30 cellular contexts compared by ENCODE assay signal in genomic region chr16:55498101-55498500, GRCh38. TPM values are rescaled to one million over a fixed set of nuclear protein-coding genes. Genes with fewer than 3 reads are reported as not detected.
DNase-seq lines count a peak whose midpoint lies in the region; ATAC-seq and TF ChIP-seq lines count a peak whose summit lies in the region.
"Had no signal": no experiment of that assay in that cellular context is flagged by ENCODE, and none has a peak within 500 bp of the region (broad histone marks: within the 10 kb centered on the region; RNA-seq: fewer than 3 reads in every experiment).

No MANE protein-coding gene starts in this region.

- no peaks in the 10 kb centered on the region for H3K27me3 ChIP-seq in endodermal cell (ENCODE audit: control insufficient read depth, insufficient read depth, low read length, poor library complexity, severe bottlenecking)
- H3K27me3 ChIP-seq in neuronal stem cell (ENCODE audit: control insufficient read depth in 3 of 3, insufficient read depth in 3 of 3, low read depth in 1 of 3, low read length in 3 of 3) = no peaks in the 10 kb centered on the region
- H3K27me3 ChIP-seq: adrenal gland, esophagus squamous epithelium, gastrocnemius medialis, neural progenitor cell, upper lobe of right lung had no signal

- no peaks in the 10 kb centered on the region for H3K79me1 ChIP-seq in neuronal stem cell (ENCODE audit: low read depth, low read length)

- H3K14ac ChIP-seq in neuronal stem cell (ENCODE audit: low read length) = peak overlapping the region; percentile 33

- no peak overlapping the region for H3K4me3 ChIP-seq in endodermal cell (ENCODE audit: low read length)
- H3K4me3 ChIP-seq in neuronal stem cell (ENCODE audit: low read length in 2 of 2) = no peak overlapping the region
- H3K4me3 ChIP-seq: adrenal gland, esophagus squamous epithelium, gastrocnemius medialis, left ventricle myocardium inferior, neural progenitor cell, PC-9, skin epidermis, upper lobe of right lung had no signal

- no peak overlapping the region for H3K9ac ChIP-seq in endodermal cell (ENCODE audit: extremely low read depth, low read length, poor library complexity, severe bottlenecking)
- H3K9ac ChIP-seq in neuronal stem cell (ENCODE audit: low read depth, low read length, poor library complexity) = no peak overlapping the region
- H3K9ac ChIP-seq: neural progenitor cell had no signal

- POLR2A ChIA-PET in HEK293T (lab: Yijun Ruan, JAX) = no interaction called here

- H2BK15ac ChIP-seq in neuronal stem cell (ENCODE audit: low read length) = no peak overlapping the region

- H3K36me3 ChIP-seq in endodermal cell (ENCODE audit: control insufficient read depth, insufficient read depth, low read length) = no peaks in the 10 kb centered on the region
- H3K36me3 ChIP-seq in neuronal stem cell (replicated peaks in 1 of 2; ENCODE audit: control insufficient read depth in 2 of 2, insufficient read depth in 2 of 2, low read length in 2 of 2) = peaks cover 6 to 89% of the 10 kb centered on the region in 2 donors
- H3K36me3 ChIP-seq: adrenal gland, gastrocnemius medialis, left ventricle myocardium inferior, neural progenitor cell had no signal

- no peak overlapping the region for H3K27ac ChIP-seq in endodermal cell (ENCODE audit: low read depth, low read length)
- H3K27ac ChIP-seq in neuronal stem cell (replicated peaks; ENCODE audit: low read length) = no peak overlapping the region
- H3K27ac ChIP-seq: adrenal gland, esophagus squamous epithelium, gastrocnemius medialis, left ventricle myocardium inferior, neural progenitor cell, PC-9, upper lobe of right lung had no signal

- peak overlapping the region; percentile 49 for H3K18ac ChIP-seq in neuronal stem cell (ENCODE audit: low read length)

- no peak overlapping the region for H3K4me2 ChIP-seq in neuronal stem cell (ENCODE audit: insufficient read depth, low read length, poor library complexity, severe bottlenecking)
- H3K4me2 ChIP-seq: neural progenitor cell, PC-9 had no signal

- no peak overlapping the region for H3K23ac ChIP-seq in neuronal stem cell (ENCODE audit: low read depth, low read length, poor library complexity)

- H3K27me3 Mint-ChIP-seq in endodermal cell (ENCODE audit: insufficient read depth) = no peaks in the 10 kb centered on the region

- H3K27ac Mint-ChIP-seq in endodermal cell = no peak overlapping the region
- H3K27ac Mint-ChIP-seq: activated CD8-positive, alpha-beta memory T cell treated with anti-CD3 and anti-CD28 coated beads, Interleukin-2, amount 10 ng/mL, durations not matched to agents 7 days and 5 days; activated T-cell treated with anti-CD3 and anti-CD28 coated beads, Interleukin-2, amount 50 U/mL, for 72 hours; neural progenitor cell had no signal

- H4K8ac ChIP-seq in neuronal stem cell (ENCODE audit: low read depth, low read length) = no peak overlapping the region

- WGBS in endodermal cell (ENCODE audit: insufficient coverage in 1 of 2, insufficient read length in 1 of 2), 2 experiments = 93 to 100% methylated on average over 5 to 6 of the region's 6 CpGs
- WGBS in neuronal stem cell (ENCODE audit: extremely low coverage in 2 of 2, insufficient read length in 2 of 2, insufficient replicate concordance in 1 of 2), 2 donors = no CpG with 5 or more reads among the region's 6 CpGs

- DNase-seq in 8988T (peak; percentile 8), HEK293T (ENCODE audit: extremely low spot score) (peak; percentile 3), endodermal cell (peak; percentile 37), neuronal stem cell (ENCODE audit: low spot score) (no peak), T1000 (lab: John Stamatoyannopoulos, UW) (no peak)
- DNase-seq: ACHN; activated CD4-positive, alpha-beta T cell treated with anti-CD3 and anti-CD28 coated beads for 4 hours; activated CD8-positive, alpha-beta memory T cell treated with anti-CD3 and anti-CD28 coated beads, Interleukin-2, amount 10 ng/mL, durations not matched to agents 7 days and 5 days; activated naive CD4-positive, alpha-beta T cell treated with Interleukin-2 at 50 U/mL for 16 hours; activated T-cell treated with anti-CD3 and anti-CD28 coated beads, Interleukin-2, amount 50 U/mL, for 72 hours; C1 segment of cervical spinal cord; effector memory CD4-positive, alpha-beta T cell; EL; esophagus squamous epithelium; gastrocnemius medialis; hippocampal formation; left ventricle myocardium inferior; NCI-H1436; NCI-H2107; NCI-H510A; PC-9; SIG-M5; stimulated activated CD4-positive, alpha-beta T cell treated with anti-CD3 and anti-CD28 coated beads, Interleukin-1b, Interleukin-23, amount 100 ng/mL, for 48 hours; upper lobe of right lung had no signal

- H2AFZ ChIP-seq in neuronal stem cell (ENCODE audit: low read length) = no peak overlapping the region
- H2AFZ ChIP-seq: neural progenitor cell, PC-9 had no signal

- no peak overlapping the region for H3K4me3 Mint-ChIP-seq in endodermal cell
- H3K4me3 Mint-ChIP-seq: activated CD8-positive, alpha-beta memory T cell treated with anti-CD3 and anti-CD28 coated beads, Interleukin-2, amount 10 ng/mL, durations not matched to agents 7 days and 5 days; activated T-cell treated with anti-CD3 and anti-CD28 coated beads, Interleukin-2, amount 50 U/mL, for 72 hours; neural progenitor cell had no signal

- no peak for TF ChIP-seq CTCF in endodermal cell (conservative IDR thresholded peaks at IDR 0.05)

- peaks cover 17% of the 10 kb centered on the region for H3K36me3 Mint-ChIP-seq in endodermal cell (ENCODE audit: low read depth)
- H3K36me3 Mint-ChIP-seq: activated CD8-positive, alpha-beta memory T cell treated with anti-CD3 and anti-CD28 coated beads, Interleukin-2, amount 10 ng/mL, durations not matched to agents 7 days and 5 days had no signal

- H3K4me1 Mint-ChIP-seq in endodermal cell = peaks cover 1% of the 10 kb centered on the region

- no peaks in the 10 kb centered on the region for H3K4me1 ChIP-seq in endodermal cell (ENCODE audit: control insufficient read depth, insufficient read depth, low read length)
- H3K4me1 ChIP-seq in neuronal stem cell (ENCODE audit: control insufficient read depth in 2 of 2, insufficient read depth in 1 of 2, low read depth in 1 of 2, low read length in 2 of 2) = peaks cover 20 to 32% of the 10 kb centered on the region in 2 donors

- H2BK5ac ChIP-seq in neuronal stem cell (ENCODE audit: low read length) = no peak overlapping the region

- CTCF ChIA-PET in HEK293T (lab: Yijun Ruan, JAX) = no interaction called here

- no peak overlapping the region for H3K4ac ChIP-seq in neuronal stem cell (ENCODE audit: low read length)

- H2BK120ac ChIP-seq in neuronal stem cell (ENCODE audit: low read depth, low read length) = no peak overlapping the region

- no peak for ATAC-seq in HG03378 (IDR thresholded peaks at IDR 0.05; ENCODE audit: unreplicated experiment)
- no peak for ATAC-seq in GM18505 (IDR thresholded peaks at IDR 0.05; ENCODE audit: unreplicated experiment)
- ATAC-seq in HG02938 (IDR thresholded peaks at IDR 0.05; ENCODE audit: unreplicated experiment) = no peak
- ATAC-seq: activated CD8-positive, alpha-beta memory T cell treated with anti-CD3 and anti-CD28 coated beads, Interleukin-2, amount 10 ng/mL, durations not matched to agents 7 days and 5 days; activated T-cell treated with anti-CD3 and anti-CD28 coated beads, Interleukin-2, amount 50 U/mL, for 72 hours; gastrocnemius medialis; upper lobe of right lung had no signal

- H4K91ac ChIP-seq in neuronal stem cell (ENCODE audit: low read depth, low read length, poor library complexity) = no peak overlapping the region

- H3K9me3 ChIP-seq in endodermal cell (ENCODE audit: control insufficient read depth, low read length) = no peaks in the 10 kb centered on the region
- peaks cover 0 to 2% of the 10 kb centered on the region in 2 donors for H3K9me3 ChIP-seq in neuronal stem cell (replicated peaks in 1 of 2; ENCODE audit: control insufficient read depth in 2 of 2, insufficient read depth in 1 of 2, low read depth in 1 of 2, low read length in 2 of 2)
- H3K9me3 ChIP-seq: adrenal gland, esophagus squamous epithelium, gastrocnemius medialis, left ventricle myocardium inferior, upper lobe of right lung had no signal

- H3K9me3 Mint-ChIP-seq in endodermal cell = no peaks in the 10 kb centered on the region
- H3K9me3 Mint-ChIP-seq: activated T-cell treated with anti-CD3 and anti-CD28 coated beads, Interleukin-2, amount 50 U/mL, for 72 hours; neural progenitor cell had no signal

- no peak overlapping the region for H2BK12ac ChIP-seq in neuronal stem cell (ENCODE audit: low read length)

- H2AK5ac ChIP-seq in neuronal stem cell (ENCODE audit: low read depth, low read length) = no peak overlapping the region

- no peak for TF ChIP-seq POLR2A in GM18505 (IDR thresholded peaks at IDR 0.05; ENCODE audit: borderline replicate concordance, extremely low read depth, insufficient read depth, insufficient read length)

TF ChIP-seq in HEK293T, 16 proteins besides CTCF, POLR2A, EP300 and RAD21 (continues in another document):
- no peak for TF ChIP-seq ZNF384 (IDR thresholded peaks at IDR 0.05)
- TF ChIP-seq SUZ12 (IDR thresholded peaks at IDR 0.05) = no peak
- no peak for TF ChIP-seq LEF1 (IDR thresholded peaks at IDR 0.05; ENCODE audit: borderline replicate concordance)
- TF ChIP-seq FOXK2 (IDR thresholded peaks at IDR 0.05) = no peak
- no peak for TF ChIP-seq CTBP1 (IDR thresholded peaks at IDR 0.05; ENCODE audit: borderline replicate concordance)
- TF ChIP-seq SP1 (IDR thresholded peaks at IDR 0.05) = no peak
- TF ChIP-seq BHLHE40 (IDR thresholded peaks at IDR 0.05; ENCODE audit: borderline replicate concordance) = no peak
- no peak for TF ChIP-seq PKNOX1 (IDR thresholded peaks at IDR 0.05)
- TF ChIP-seq FOXM1 (IDR thresholded peaks at IDR 0.05; ENCODE audit: borderline replicate concordance) = no peak
- TF ChIP-seq FOXA1 (IDR thresholded peaks at IDR 0.05) = no peak
- TF ChIP-seq NFRKB (IDR thresholded peaks at IDR 0.05) = no peak
- no peak for TF ChIP-seq HDGF (IDR thresholded peaks at IDR 0.05; ENCODE audit: borderline replicate concordance)
- TF ChIP-seq ARNT (IDR thresholded peaks at IDR 0.05) = no peak

RNA-seq across cellular contexts. Expression of gene LPCAT2, which starts 10.8 kb away (rescaled TPM):
- 1 to 10 TPM; 6.4 to 6.8 TPM for total RNA-seq in endodermal cell
- polyA plus RNA-seq in endodermal cell (2013, experiment 1 of 2) = 12.6 TPM
- 14.1 TPM for polyA plus RNA-seq in endodermal cell (2013, experiment 2 of 2)
- 5.8 TPM for polyA plus RNA-seq in neuronal stem cell (2013, experiment 1 of 2)
- 5.2 TPM for polyA plus RNA-seq in neuronal stem cell (2013, experiment 2 of 2)

RNA-seq across cellular contexts. Expression of gene MMP2, which starts 19.1 kb away (rescaled TPM):
- total RNA-seq in endodermal cell = 10 to 100 TPM; 65.0 to 80.4 TPM
- polyA plus RNA-seq in endodermal cell (2013, experiment 1 of 2) = 167 TPM
- 179 TPM for polyA plus RNA-seq in endodermal cell (2013, experiment 2 of 2)
- 26.6 TPM for polyA plus RNA-seq in neuronal stem cell (2013, experiment 1 of 2)
- 25.9 TPM for polyA plus RNA-seq in neuronal stem cell (2013, experiment 2 of 2)
- total RNA-seq: activated CD8-positive, alpha-beta memory T cell treated with anti-CD3 and anti-CD28 coated beads, Interleukin-2, amount 10 ng/mL, durations not matched to agents 7 days and 5 days; activated T-cell treated with anti-CD3 and anti-CD28 coated beads, Interleukin-2, amount 50 U/mL, for 72 hours had no signal

Comparison
In these comparisons a context has a peak if more than half of its experiments do, and no peak if none do; other contexts are left out.
1. DNase-seq: peak in 8988T (single experiment), HEK293T (single experiment) and endodermal cell (single experiment); none in neuronal stem cell (single experiment) and T1000 (single experiment).